ENCODE assay signal across 9 cellular contexts in genomic region chr7:2566890-2567662, GRCh38. TPM values are rescaled to one million over a fixed set of nuclear protein-coding genes. Genes with fewer than 3 reads are reported as not detected.
DNase-seq lines count a peak whose midpoint lies in the region; ATAC-seq and TF ChIP-seq lines count a peak whose summit lies in the region.
"Had no signal": no experiment of that assay in that cellular context is flagged by ENCODE, and none has a peak within 500 bp of the region (broad histone marks: within the 10 kb centered on the region; RNA-seq: fewer than 3 reads in every experiment).

No MANE protein-coding gene starts in this region.

- no peak for TF ChIP-seq CTCF in neural progenitor cell (IDR thresholded peaks at IDR 0.05)
- no peak for TF ChIP-seq CTCF in endothelial cell (IDR thresholded peaks at IDR 0.05; ENCODE audit: unreplicated experiment)

- peak; percentile 30 to 41 for DNase-seq in activated T-cell treated with anti-CD3 and anti-CD28 coated beads, Interleukin-2, amount 50 U/mL, for 48 hours
- DNase-seq in neural progenitor cell (ENCODE audit: low spot score), result no peak
- DNase-seq in endothelial cell (ENCODE audit: low spot score), result no peak
- DNase-seq in NCI-H82 treated with DMSO at 0.1 percent for 48 hours (lab: John Stamatoyannopoulos, UW; ENCODE audit: unreplicated experiment), result no peak
- DNase-seq in NCI-H524 (lab: John Stamatoyannopoulos, UW), result no peak
- DNase-seq in activated naive CD4-positive, alpha-beta T cell treated with anti-CD3 and anti-CD28 coated beads, Interleukin-2, amount 10 ng/mL, durations not matched to agents 7 days and 5 days, result no peak

- no peak overlapping the region for H3K27ac ChIP-seq in neural progenitor cell

- no peaks in the 10 kb centered on the region for H3K9me3 Mint-ChIP-seq in neural progenitor cell
- no peaks in the 10 kb centered on the region for H3K9me3 Mint-ChIP-seq in endothelial cell (ENCODE audit: unreplicated experiment)
- no peaks in the 10 kb centered on the region for H3K9me3 Mint-ChIP-seq in activated naive CD4-positive, alpha-beta T cell treated with anti-CD3 and anti-CD28 coated beads, Interleukin-2, amount 10 ng/mL, durations not matched to agents 7 days and 5 days

- H3K4me3 Mint-ChIP-seq in neural progenitor cell (peak overlapping the region; percentile 57), endothelial cell (ENCODE audit: unreplicated experiment) (no peak overlapping the region)
- no peak overlapping the region for H3K4me3 Mint-ChIP-seq in activated naive CD4-positive, alpha-beta T cell treated with anti-CD3 and anti-CD28 coated beads, Interleukin-2, amount 10 ng/mL, durations not matched to agents 7 days and 5 days

- CTCF ChIA-PET in activated naive CD4-positive, alpha-beta T cell treated with anti-CD3 and anti-CD28 coated beads, Interleukin-2, amount 10 ng/mL, durations not matched to agents 7 days and 5 days (lab: Charles Lee), result interaction anchor here (0.8 to 1.6 kb wide), 7 partner anchors 8 to 136 kb away, joined by 3 to 7 read pairs (median 3); no protein-coding TSS in a partner anchor

- H3K4me3 ChIP-seq in neural progenitor cell, result no peak overlapping the region
- H3K4me3 ChIP-seq: K562 had no signal

- peaks cover 6% of the 10 kb centered on the region for H3K79me2 ChIP-seq in neural progenitor cell (ENCODE audit: low read depth)

- no peaks in the 10 kb centered on the region for H3K27me3 Mint-ChIP-seq in neural progenitor cell (ENCODE audit: insufficient read depth, low read depth)
- H3K27me3 Mint-ChIP-seq in endothelial cell (ENCODE audit: unreplicated experiment), result peaks cover 2% of the 10 kb centered on the region
- no peaks in the 10 kb centered on the region for H3K27me3 Mint-ChIP-seq in activated naive CD4-positive, alpha-beta T cell treated with anti-CD3 and anti-CD28 coated beads, Interleukin-2, amount 10 ng/mL, durations not matched to agents 7 days and 5 days

- peaks cover 32% of the 10 kb centered on the region for H3K4me1 ChIP-seq in neural progenitor cell

- H3K4me1 Mint-ChIP-seq in neural progenitor cell (peaks cover 50% of the 10 kb centered on the region), endothelial cell (ENCODE audit: unreplicated experiment) (no peaks in the 10 kb centered on the region)
- H3K4me1 Mint-ChIP-seq in activated naive CD4-positive, alpha-beta T cell treated with anti-CD3 and anti-CD28 coated beads, Interleukin-2, amount 10 ng/mL, durations not matched to agents 7 days and 5 days, result peaks cover 2% of the 10 kb centered on the region

- H3K36me3 ChIP-seq in neural progenitor cell, result no peaks in the 10 kb centered on the region

- no peaks in the 10 kb centered on the region for H3K27me3 ChIP-seq in neural progenitor cell

- H4K20me1 ChIP-seq in neural progenitor cell (ENCODE audit: low read depth), result peaks cover 4% of the 10 kb centered on the region

- H3K9me3 ChIP-seq in neural progenitor cell (ENCODE audit: low read depth), result no peaks in the 10 kb centered on the region

- no peak overlapping the region for H2AFZ ChIP-seq in neural progenitor cell (replicated peaks)

- H3K36me3 Mint-ChIP-seq in neural progenitor cell, result peaks cover 9% of the 10 kb centered on the region
- H3K36me3 Mint-ChIP-seq in endothelial cell (ENCODE audit: low read depth, unreplicated experiment), result no peaks in the 10 kb centered on the region
- H3K36me3 Mint-ChIP-seq in activated naive CD4-positive, alpha-beta T cell treated with anti-CD3 and anti-CD28 coated beads, Interleukin-2, amount 10 ng/mL, durations not matched to agents 7 days and 5 days, result peaks cover 3% of the 10 kb centered on the region

- H3K4me2 ChIP-seq in neural progenitor cell, result no peak overlapping the region

- peaks cover 27% of the 10 kb centered on the region for H3F3A ChIP-seq in neural progenitor cell (ENCODE audit: low read depth)

- H3K27ac Mint-ChIP-seq in neural progenitor cell, result peak overlapping the region; percentile 58
- no peak overlapping the region for H3K27ac Mint-ChIP-seq in endothelial cell (ENCODE audit: unreplicated experiment)
- H3K27ac Mint-ChIP-seq in activated naive CD4-positive, alpha-beta T cell treated with anti-CD3 and anti-CD28 coated beads, Interleukin-2, amount 10 ng/mL, durations not matched to agents 7 days and 5 days, result no peak overlapping the region

- H3K9ac ChIP-seq in neural progenitor cell, result no peak overlapping the region

- ATAC-seq in GM18519 (IDR thresholded peaks at IDR 0.05; ENCODE audit: low FRiP score, unreplicated experiment) (peak; percentile 74), HG02642 (IDR thresholded peaks at IDR 0.05; ENCODE audit: poor library complexity, unreplicated experiment) (peak; percentile 72)

RNA-seq across cellular contexts. Expression of gene IQCE, which starts 8.3 kb away (rescaled TPM):
- total RNA-seq in neural progenitor cell (ENCODE audit: low replicate concordance), result 4.6 and 10.1 TPM in 2 replicates
- 9.6 TPM for total RNA-seq in endothelial cell (ENCODE audit: unreplicated experiment)

RNA-seq across cellular contexts. Expression of gene BRAT1, which starts 11.8 kb away (rescaled TPM):
- total RNA-seq in neural progenitor cell (ENCODE audit: low replicate concordance) (9.3 and 52.2 TPM in 2 replicates), endothelial cell (ENCODE audit: unreplicated experiment) (34.0 TPM)

RNA-seq across cellular contexts. Expression of gene LFNG, which starts 47.5 kb away (rescaled TPM):
- 58.0 and 177 TPM in 2 replicates for total RNA-seq in neural progenitor cell (ENCODE audit: low replicate concordance)
- total RNA-seq in endothelial cell (ENCODE audit: unreplicated experiment), result 83.5 TPM

Comparison
In these comparisons a context has a peak if more than half of its experiments do, and no peak if none do; other contexts are left out.
1. DNase-seq: peak in activated T-cell treated with anti-CD3 and anti-CD28 coated beads, Interleukin-2, amount 50 U/mL, for 48 hours (2 of 2); none in neural progenitor cell (single experiment), endothelial cell (single experiment), NCI-H82 treated with DMSO at 0.1 percent for 48 hours (single experiment), NCI-H524 (0 of 2) and activated naive CD4-positive, alpha-beta T cell treated with anti-CD3 and anti-CD28 coated beads, Interleukin-2, amount 10 ng/mL, durations not matched to agents 7 days and 5 days (single experiment).